ENCODE assay signal across 8 cellular contexts in the genomic region with DNA sequence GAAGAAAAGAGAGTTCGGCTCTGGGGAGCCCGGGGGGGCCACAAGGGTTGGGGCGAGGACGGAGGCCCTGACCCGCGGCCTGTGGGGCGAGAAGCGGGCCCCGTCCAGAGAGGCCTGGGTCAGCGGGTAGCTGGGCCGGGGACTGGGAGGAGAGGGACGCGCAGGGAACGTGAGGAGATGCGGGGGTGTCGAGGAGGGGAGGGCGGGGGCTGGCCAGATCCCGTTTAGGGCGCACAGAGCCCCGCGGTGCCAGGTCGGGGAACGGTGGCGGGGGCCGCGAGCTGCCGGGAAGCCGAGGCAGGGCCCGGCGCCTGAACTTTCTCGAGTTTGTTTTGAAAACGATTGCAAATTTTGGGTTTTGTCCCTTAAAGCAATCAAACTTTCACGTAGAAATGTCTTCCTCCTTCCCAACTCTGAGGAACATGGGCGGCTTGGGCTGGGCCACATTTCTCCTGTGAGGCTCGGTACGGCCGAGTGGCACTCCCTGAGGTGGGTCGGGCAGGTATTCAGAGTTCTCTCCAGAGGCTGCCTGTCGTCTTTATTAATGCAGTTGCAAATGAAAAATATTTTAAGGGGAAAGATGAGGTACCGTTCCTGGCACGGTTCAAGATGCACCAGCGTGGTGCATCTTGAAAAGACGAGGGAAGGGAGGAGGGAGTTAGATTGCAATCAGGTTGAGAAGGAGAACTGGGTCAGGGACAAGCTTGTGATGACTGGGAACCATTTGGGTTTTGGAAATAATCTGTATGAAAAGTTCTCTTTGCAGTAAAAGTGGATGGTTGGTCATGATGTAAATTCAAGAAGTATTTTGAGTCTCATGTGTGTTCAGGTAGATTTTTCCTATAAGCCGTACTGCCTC. TPM values are rescaled to one million over a fixed set of nuclear protein-coding genes. Genes with fewer than 3 reads are reported as not detected.
DNase-seq lines count a peak whose midpoint lies in the region; ATAC-seq and TF ChIP-seq lines count a peak whose summit lies in the region.

No MANE protein-coding gene starts in this region.

- H3K27ac ChIP-seq in PC-9 (no peak overlapping the region), spleen (peak overlapping the region in 3 of 8 donors; percentile 44 to 80 (median 70))

- H3K36me3 Mint-ChIP-seq in brain: no peaks in the 10 kb centered on the region

- H3K4me3 ChIP-seq in PC-9 (peak overlapping the region; percentile 66), spleen (peak overlapping the region; percentile 75 to 97 (median 92))

- peak overlapping the region; percentile 83 for H3K4me2 ChIP-seq in PC-9

- intact Hi-C loops in PC-9 (cut with micrococcal nuclease; ENCODE audit: unreplicated experiment): no loop called here
- intact Hi-C loops in spleen (cut with DNase I; ENCODE audit: low total_unique reads): no loop called here

- no peaks in the 10 kb centered on the region for H3K36me3 ChIP-seq in PC-9 (ENCODE audit: low read depth)
- H3K36me3 ChIP-seq in spleen: peaks cover 0 to under 1% (median 0%) of the 10 kb centered on the region in 6 donors

- peaks cover 42% of the 10 kb centered on the region for H3K79me2 ChIP-seq in PC-9 (ENCODE audit: low read depth)

- H3F3A ChIP-seq in PC-9 (ENCODE audit: insufficient read depth, low read depth): no peaks in the 10 kb centered on the region

- H3K27me3 ChIP-seq in PC-9 (ENCODE audit: insufficient read depth, low read depth) (no peaks in the 10 kb centered on the region), spleen (replicated peaks in 1 of 7) (no peaks in the 10 kb centered on the region)

- H4K20me1 ChIP-seq in PC-9 (ENCODE audit: insufficient read depth): 0 out of 2 replicates have a peak, but pooled peaks cover 3% of the 10 kb centered on the region

- CTCF ChIA-PET in PC-9 (lab: Charles Lee): no interaction called here

- no TSS peak for BruUV-seq in PC-9 (replicated peaks; lab: Mats Ljungman, UMichigan)

- peak overlapping the region; percentile 67 to 97 (median 95) for H3K27ac Mint-ChIP-seq in brain

- TF ChIP-seq CTCF in PC-9 (conservative IDR thresholded peaks at IDR 0.05): no peak
- no peak for TF ChIP-seq CTCF in brain (conservative IDR thresholded peaks at IDR 0.05)
- no peak for TF ChIP-seq CTCF in spleen (IDR thresholded peaks at IDR 0.05 in 8 of 11, conservative IDR thresholded peaks at IDR 0.05 in 3 of 11)

- H3K4me1 Mint-ChIP-seq in brain: peaks cover 36% of the 10 kb centered on the region

- peaks cover 4% of the 10 kb centered on the region for H3K27me3 Mint-ChIP-seq in brain

- WGBS in spleen, 5 donors: 5 to 7% (median 6%) methylated on average over 27 to 44 of the region's 44 CpGs

- H3K4me3 Mint-ChIP-seq in brain: peak overlapping the region; percentile 88 to 99 (median 89)

- H2AFZ ChIP-seq in PC-9: peak overlapping the region; percentile 98

- H3K9me3 Mint-ChIP-seq in brain: peaks cover 0 to 4% (median 0%) of the 10 kb centered on the region in 5 experiments

- peak; percentile 37 for DNase-seq in activated CD4-positive, CD25-positive, alpha-beta regulatory T cell treated with anti-CD3 and anti-CD28 coated beads, Interleukin-2, amount 50 U/mL, for 72 hours
- DNase-seq in activated CD4-positive, CD25-positive, alpha-beta regulatory T cell (lab: John Stamatoyannopoulos, UW): no peak
- DNase-seq in PC-9 (peak in 1 of 2 experiments; percentile 15), iris pigment epithelial cell (ENCODE audit: low read depth) (peak; percentile 30), spleen (peak; percentile 80), COR-L47 (lab: John Stamatoyannopoulos, UW) (no peak)

- TF ChIP-seq POLR2A in spleen (IDR thresholded peaks at IDR 0.05): no peak

- ATAC-seq in HG02981 (IDR thresholded peaks at IDR 0.05; ENCODE audit: unreplicated experiment): no peak

- peaks cover 9% of the 10 kb centered on the region for H3K4me1 ChIP-seq in PC-9 (replicated peaks; ENCODE audit: insufficient read depth)
- H3K4me1 ChIP-seq in spleen: peaks cover 5 to 47% (median 21%) of the 10 kb centered on the region in 6 donors

- POLR2A ChIA-PET in PC-9 (lab: Charles Lee; ENCODE audit: unreplicated experiment): no interaction called here

- H3K9me2 ChIP-seq in PC-9 (ENCODE audit: insufficient read depth): no peaks in the 10 kb centered on the region

- H3K9me3 ChIP-seq in PC-9 (ENCODE audit: insufficient read depth, low read depth) (no peaks in the 10 kb centered on the region), spleen (no peaks in the 10 kb centered on the region)

RNA-seq across cellular contexts. Expression of gene RNF8, which starts 1.0 kb away (rescaled TPM):
- total RNA-seq in PC-9 (2021) (17.5 and 18.7 TPM in 2 replicates), spleen (10 to 100 TPM; 11.3 to 15.6 (median 14.1) TPM)
- polyA plus RNA-seq in brain (ENCODE audit: insufficient read depth, low read depth, low replicate concordance) (34.5 TPM), spleen (10 to 100 TPM in 1 of 3 donors, 1 to 10 TPM in 2; 8.0 to 12.4 (median 9.8) TPM)

Comparison
In these comparisons a context has a peak if more than half of its experiments do, and no peak if none do; other contexts are left out.
1. DNase-seq: peak in activated CD4-positive, CD25-positive, alpha-beta regulatory T cell treated with anti-CD3 and anti-CD28 coated beads, Interleukin-2, amount 50 U/mL, for 72 hours (single experiment), iris pigment epithelial cell (single experiment) and spleen (single experiment); none in activated CD4-positive, CD25-positive, alpha-beta regulatory T cell (0 of 4) and COR-L47 (single experiment).